ENCODE assay signal across 18 cellular contexts in the genomic region with DNA sequence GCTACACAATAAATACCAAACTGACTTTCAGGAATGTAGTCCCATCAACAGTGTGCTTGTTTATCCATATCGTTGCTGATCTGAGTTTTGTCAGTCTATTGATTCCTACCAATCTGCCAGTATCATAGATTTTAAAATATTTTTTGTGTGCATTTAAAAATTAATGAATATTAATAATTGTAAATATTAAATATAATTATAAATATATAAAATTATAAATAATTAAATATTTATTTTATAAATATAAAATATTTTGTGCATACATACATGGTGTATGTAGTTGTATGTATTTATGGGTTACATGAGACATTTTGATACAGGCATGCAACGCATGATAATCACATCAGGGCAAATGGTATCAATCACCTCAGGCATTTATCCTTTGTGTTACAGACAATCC. TPM values are rescaled to one million over a fixed set of nuclear protein-coding genes. Genes with fewer than 3 reads are reported as not detected.
DNase-seq lines count a peak whose midpoint lies in the region; FAIRE-seq and TF ChIP-seq lines count a peak whose summit lies in the region.
"Had no signal": no experiment of that assay in that cellular context is flagged by ENCODE, and none has a peak within 500 bp of the region (broad histone marks: within the 10 kb centered on the region; RNA-seq: fewer than 3 reads in every experiment).

No MANE protein-coding gene starts in this region.

- no peak overlapping the region for H3K4me3 Mint-ChIP-seq in activated naive CD8-positive, alpha-beta T cell treated with anti-CD3 and anti-CD28 coated beads for 36 hours
- H3K4me3 Mint-ChIP-seq: CD14-positive monocyte; CD4-positive, alpha-beta memory T cell; H9; IgD-negative memory B cell had no signal

- no peaks in the 10 kb centered on the region for H3K9me3 ChIP-seq in breast epithelium
- H3K9me3 ChIP-seq: A549, BLaER1 had no signal

- no peak for TF ChIP-seq POLR2A in breast epithelium (IDR thresholded peaks at IDR 0.05)

- no peak overlapping the region for H3K27ac ChIP-seq in breast epithelium
- H3K27ac ChIP-seq: A549, BLaER1 had no signal

- no peaks in the 10 kb centered on the region for H3K4me1 ChIP-seq in breast epithelium
- H3K4me1 ChIP-seq: A549, BLaER1 had no signal

- no peak overlapping the region for H3K4me3 ChIP-seq in breast epithelium
- H3K4me3 ChIP-seq: A549, BLaER1, GM12878 had no signal

- DNase-seq in RCC 7860 (ENCODE audit: low spot score) (no peak), breast epithelium (ENCODE audit: low spot score in 2 of 2) (no peak), NCI-H2196 (lab: John Stamatoyannopoulos, UW; ENCODE audit: unreplicated experiment) (no peak), DMS79 treated with DMSO at 0.1 percent for 48 hours (lab: John Stamatoyannopoulos, UW) (no peak)
- DNase-seq in activated naive CD8-positive, alpha-beta T cell treated with anti-CD3 and anti-CD28 coated beads for 36 hours = no peak
- DNase-seq: CD4-positive, alpha-beta memory T cell; DMS153; DMS79; H9 had no signal

- no peaks in the 10 kb centered on the region for H3K9me3 Mint-ChIP-seq in activated naive CD8-positive, alpha-beta T cell treated with anti-CD3 and anti-CD28 coated beads for 36 hours

- H3K27me3 ChIP-seq in breast epithelium = no peaks in the 10 kb centered on the region
- H3K27me3 ChIP-seq: BLaER1 had no signal

- TF ChIP-seq CTCF in breast epithelium (IDR thresholded peaks at IDR 0.05) = no peak

- intact Hi-C loops in breast epithelium (cut with DNase I; ENCODE audit: low total_unique reads) = no loop called here

- H3K27ac Mint-ChIP-seq in activated naive CD8-positive, alpha-beta T cell treated with anti-CD3 and anti-CD28 coated beads for 36 hours = no peak overlapping the region

- no peaks in the 10 kb centered on the region for H3K27me3 Mint-ChIP-seq in activated naive CD8-positive, alpha-beta T cell treated with anti-CD3 and anti-CD28 coated beads for 36 hours
- H3K27me3 Mint-ChIP-seq: CD4-positive, alpha-beta memory T cell; IgD-negative memory B cell had no signal

- H3K36me3 ChIP-seq in breast epithelium = no peaks in the 10 kb centered on the region

- H3K36me3 Mint-ChIP-seq in activated naive CD8-positive, alpha-beta T cell treated with anti-CD3 and anti-CD28 coated beads for 36 hours = peaks cover 29% of the 10 kb centered on the region

- H3K4me1 Mint-ChIP-seq in activated naive CD8-positive, alpha-beta T cell treated with anti-CD3 and anti-CD28 coated beads for 36 hours = peaks cover 6% of the 10 kb centered on the region
- H3K4me1 Mint-ChIP-seq: CD14-positive monocyte, H9 had no signal

- FAIRE-seq in RCC 7860 (lab: Jason Lieb, UNC) (peak; percentile 16), colon (lab: Jason Lieb, UNC) (peak; percentile 38), islet of Langerhans (lab: Jason Lieb, UNC) (peak; percentile 58)
- FAIRE-seq: A549, GM12878, H1, HepG2 had no signal

RNA-seq across cellular contexts. Expression of a gene that starts 53.6 kb away (rescaled TPM):
- total RNA-seq in breast epithelium = 10 to 100 TPM; 25.9 to 34.4 (median 32.8) TPM
- total RNA-seq in activated naive CD8-positive, alpha-beta T cell treated with anti-CD3 and anti-CD28 coated beads for 36 hours = 10 to 100 TPM; 35.4 to 37.5 TPM

RNA-seq across cellular contexts. Expression of a gene that starts 59.0 kb away (rescaled TPM):
- 100 to 1,000 TPM in 1 of 3 donors, 10 to 100 TPM in 2; 71.4 to 197 (median 77.7) TPM for total RNA-seq in breast epithelium
- 10 to 100 TPM; 63.6 to 74.3 TPM for total RNA-seq in activated naive CD8-positive, alpha-beta T cell treated with anti-CD3 and anti-CD28 coated beads for 36 hours
